8 cellular contexts compared by ENCODE assay signal in genomic region chr1:86502721-86503430, GRCh38. TPM values are rescaled to one million over a fixed set of nuclear protein-coding genes. Genes with fewer than 3 reads are reported as not detected.
DNase-seq lines count a peak whose midpoint lies in the region; ATAC-seq and TF ChIP-seq lines count a peak whose summit lies in the region.

No MANE protein-coding gene starts in this region.

- no peaks in the 10 kb centered on the region for H3K9me3 Mint-ChIP-seq in CD8-positive, alpha-beta T cell
- no peaks in the 10 kb centered on the region for H3K9me3 Mint-ChIP-seq in glutamatergic neuron (ENCODE audit: unreplicated experiment)

- POLR2A ChIA-PET in CD8-positive, alpha-beta T cell (lab: Charles Lee), result no interaction called here

- H3K4me3 Mint-ChIP-seq in CD8-positive, alpha-beta T cell, result peak overlapping the region; percentile 88
- H3K4me3 Mint-ChIP-seq in T-helper 17 cell (peak overlapping the region; percentile 84), glutamatergic neuron (ENCODE audit: unreplicated experiment) (peak overlapping the region; percentile 79)

- H3K27ac Mint-ChIP-seq in CD8-positive, alpha-beta T cell, result no peak overlapping the region
- H3K27ac Mint-ChIP-seq in T-helper 17 cell (no peak overlapping the region), glutamatergic neuron (ENCODE audit: unreplicated experiment) (no peak overlapping the region)

- peaks cover 8% of the 10 kb centered on the region for H3K4me1 Mint-ChIP-seq in CD8-positive, alpha-beta T cell (ENCODE audit: low read depth)
- H3K4me1 Mint-ChIP-seq in T-helper 17 cell (peaks cover 9% of the 10 kb centered on the region), glutamatergic neuron (ENCODE audit: low read depth, unreplicated experiment) (peaks cover 6% of the 10 kb centered on the region)

- H3K4me3 ChIP-seq in CD8-positive, alpha-beta T cell (ENCODE audit: low read depth, low read length), result peak overlapping the region; percentile 61
- no peak overlapping the region for H3K4me3 ChIP-seq in prostate gland

- intact Hi-C loops in CD8-positive, alpha-beta T cell (cut with DNase I, micrococcal nuclease), result loop anchor here (1.0 to 10.0 kb wide), 11 partner anchors 28 to 822 kb away; partner anchors contain the start of genes ODF2L (in 2 of the 2), HS2ST1 (in 1 of the 2), LMO4 (in 1 of the 2) and SELENOF (in 1 of the 2)
- intact Hi-C loops in prostate gland (cut with DNase I), result loop anchor here (10.0 kb wide), 2 partner anchors 118 to 462 kb away; no protein-coding TSS in a partner anchor

- H3K9me3 ChIP-seq in CD8-positive, alpha-beta T cell (ENCODE audit: low read length), result no peaks in the 10 kb centered on the region
- no peaks in the 10 kb centered on the region for H3K9me3 ChIP-seq in T-helper 17 cell (ENCODE audit: control insufficient read depth, low read length, poor library complexity, severe bottlenecking)
- H3K9me3 ChIP-seq in prostate gland, result no peaks in the 10 kb centered on the region

- H3K4me1 ChIP-seq in CD8-positive, alpha-beta T cell (ENCODE audit: insufficient read depth, low read length), result peaks cover 7% of the 10 kb centered on the region
- no peaks in the 10 kb centered on the region for H3K4me1 ChIP-seq in prostate gland (replicated peaks)

- TF ChIP-seq CTCF in CD8-positive, alpha-beta T cell (IDR thresholded peaks at IDR 0.05), result no peak
- TF ChIP-seq CTCF in glutamatergic neuron (IDR thresholded peaks at IDR 0.05; ENCODE audit: partially characterized antibody, unreplicated experiment) (no peak), prostate gland (IDR thresholded peaks at IDR 0.05) (no peak), GM10266 (IDR thresholded peaks at IDR 0.05; ENCODE audit: control insufficient read depth, insufficient read depth, low read depth, missing control alignments) (no peak)

- no peak overlapping the region for H3K27ac ChIP-seq in CD8-positive, alpha-beta T cell (ENCODE audit: low read depth, low read length)
- peak overlapping the region; percentile 79 to 84 for H3K27ac ChIP-seq in prostate gland

- ATAC-seq in CD8-positive, alpha-beta T cell, result peak; percentile 34
- peak; percentile 24 for ATAC-seq in HG02852 (IDR thresholded peaks at IDR 0.05; ENCODE audit: unreplicated experiment)
- peak; percentile 48 for ATAC-seq in T-helper 17 cell

- CTCF ChIA-PET in CD8-positive, alpha-beta T cell (lab: Charles Lee), result interaction anchor here (0.7 to 7.7 kb wide), 20 partner anchors 10 to 241 kb away, joined by 3 to 85 read pairs (median 4); partner anchors contain the start of genes CLCA2 and ODF2L

- no peaks in the 10 kb centered on the region for H3K27me3 ChIP-seq in CD8-positive, alpha-beta T cell (ENCODE audit: insufficient read depth, low read length)
- no peaks in the 10 kb centered on the region for H3K27me3 ChIP-seq in prostate gland (replicated peaks; ENCODE audit: insufficient read depth)

- peaks cover 13% of the 10 kb centered on the region for H3K27me3 Mint-ChIP-seq in CD8-positive, alpha-beta T cell (ENCODE audit: low read depth)
- H3K27me3 Mint-ChIP-seq in T-helper 17 cell (peaks cover 35% of the 10 kb centered on the region), glutamatergic neuron (ENCODE audit: unreplicated experiment) (peaks cover 2% of the 10 kb centered on the region)

- TF ChIP-seq POLR2A in prostate gland (IDR thresholded peaks at IDR 0.05), result no peak

- no peaks in the 10 kb centered on the region for H3K36me3 ChIP-seq in CD8-positive, alpha-beta T cell (ENCODE audit: insufficient read depth, low read length)
- H3K36me3 ChIP-seq in prostate gland, result no peaks in the 10 kb centered on the region

- DNase-seq in CD8-positive, alpha-beta T cell, result no peak
- DNase-seq in T-helper 17 cell (no peak), glutamatergic neuron (no peak), prostate gland (ENCODE audit: low spot score) (peak; percentile 60), GM10266 (ENCODE audit: extremely low spot score) (no peak), NCI-H2196 (lab: John Stamatoyannopoulos, UW; ENCODE audit: unreplicated experiment) (no peak), SIG-M5 (lab: John Stamatoyannopoulos, UW) (no peak)

- H3K36me3 Mint-ChIP-seq in CD8-positive, alpha-beta T cell, result no peaks in the 10 kb centered on the region
- H3K36me3 Mint-ChIP-seq in T-helper 17 cell (ENCODE audit: low read depth) (no peaks in the 10 kb centered on the region), glutamatergic neuron (ENCODE audit: unreplicated experiment) (no peaks in the 10 kb centered on the region)

- WGBS in prostate gland, result 58% methylated on average over 19 of the region's 19 CpGs

RNA-seq across cellular contexts. Expression of gene CLCA1, which starts 34.1 kb away (rescaled TPM):
- total RNA-seq in CD8-positive, alpha-beta T cell, result not detected
- not detected for total RNA-seq in T-helper 17 cell
- not detected for total RNA-seq in glutamatergic neuron (ENCODE audit: unreplicated experiment)
- total RNA-seq in prostate gland, result under 1 TPM in 1 of 2 donors, not detected in 1; 0.34 TPM

RNA-seq across cellular contexts. Expression of gene CLCA4, which starts 44.0 kb away (rescaled TPM):
- total RNA-seq in CD8-positive, alpha-beta T cell, result not detected
- total RNA-seq in T-helper 17 cell (not detected), glutamatergic neuron (ENCODE audit: unreplicated experiment) (not detected), prostate gland (1 to 10 TPM in 1 of 2 donors, under 1 TPM in 1; 0.80 to 1.4 TPM)
